ENCODE assay signal across 1 cellular context in genomic region chr1:29131056-29131455, GRCh38. TPM values are rescaled to one million over a fixed set of nuclear protein-coding genes. Genes with fewer than 3 reads are reported as not detected.
"Had no signal": no experiment of that assay in that cellular context is flagged by ENCODE, and none has a peak within 500 bp of the region (broad histone marks: within the 10 kb centered on the region; RNA-seq: fewer than 3 reads in every experiment).

No MANE protein-coding gene starts in this region.

RNA-seq across cellular contexts. Expression of gene TMEM200B, which starts 7.4 kb away (rescaled TPM):
- total RNA-seq: activated naive CD8-positive, alpha-beta T cell treated with anti-CD3 and anti-CD28 coated beads, Interleukin-2, amount 10 ng/mL, durations not matched to agents 7 days and 5 days had no signal
